9 cellular contexts compared by ENCODE assay signal in genomic region chr4:106315476-106315967, GRCh38. TPM values are rescaled to one million over a fixed set of nuclear protein-coding genes. Genes with fewer than 3 reads are reported as not detected.
DNase-seq lines count a peak whose midpoint lies in the region; ATAC-seq and TF ChIP-seq lines count a peak whose summit lies in the region.
"Had no signal": no experiment of that assay in that cellular context is flagged by ENCODE, and none has a peak within 500 bp of the region (broad histone marks: within the 10 kb centered on the region; RNA-seq: fewer than 3 reads in every experiment).

No MANE protein-coding gene starts in this region.

- H3K9me3 Mint-ChIP-seq in Caco-2 (ENCODE audit: unreplicated experiment), result no peaks in the 10 kb centered on the region
- H3K9me3 Mint-ChIP-seq in natural killer cell, result no peaks in the 10 kb centered on the region

- H3K36me3 ChIP-seq in Caco-2 (ENCODE audit: control insufficient read depth, insufficient read depth, low read length) (no peaks in the 10 kb centered on the region), endocrine pancreas (ENCODE audit: control insufficient read depth, insufficient read depth, low read length) (peaks cover under 1% of the 10 kb centered on the region), aorta (ENCODE audit: control insufficient read depth in 1 of 2, insufficient read depth in 2 of 2, low read length in 1 of 2) (no peaks in the 10 kb centered on the region)

- H3K27ac ChIP-seq in aorta (ENCODE audit: low read depth in 1 of 2, low read length in 2 of 2), result peak overlapping the region; percentile 70 to 98

- CTCF ChIA-PET in Caco-2 (lab: Charles Lee), result interaction anchor here (1.0 to 1.4 kb wide), 3 partner anchors 13 to 51 kb away, joined by 4 to 8 read pairs (median 4); no protein-coding TSS in a partner anchor

- intact Hi-C loops in Caco-2 (cut with micrococcal nuclease; ENCODE audit: unreplicated experiment), result loop anchor here (1.0 kb wide), 1 partner anchor 9 kb away; no protein-coding TSS in a partner anchor
- intact Hi-C loops in natural killer cell (cut with micrococcal nuclease), result loop anchor here (10.0 kb wide), 1 partner anchor 1171 kb away; the partner anchor contains the start of gene TET2
- intact Hi-C loops in aorta (cut with DNase I), result loop anchor here (5.0 kb wide), 1 partner anchor 52 kb away; the partner anchor contains the start of gene GIMD1 (in 2 of the 2)

- POLR2A ChIA-PET in Caco-2 (lab: Charles Lee), result interaction anchor here (1.0 to 1.7 kb wide), 6 partner anchors 9 to 57 kb away, joined by 3 to 15 read pairs (median 4); no protein-coding TSS in a partner anchor

- H3K4me1 ChIP-seq in Caco-2 (peaks cover 44% of the 10 kb centered on the region), endocrine pancreas (ENCODE audit: control insufficient read depth, insufficient read depth, low read length) (peaks cover 14% of the 10 kb centered on the region), aorta (ENCODE audit: control insufficient read depth in 1 of 2, insufficient read depth in 2 of 2, low read length in 2 of 2) (peaks cover 0 to 3% of the 10 kb centered on the region in 2 donors)

- in situ Hi-C loops in SK-MEL-5 (cut with HindIII; ENCODE audit: low pct_unique_long_range_greater_than_20kb, low sequenced_read_pairs), result no loop called here

- H3K27me3 ChIP-seq in Caco-2 (replicated peaks; ENCODE audit: control insufficient read depth, insufficient read depth, low read length) (no peaks in the 10 kb centered on the region), endocrine pancreas (ENCODE audit: control insufficient read depth, insufficient read depth, low read length) (no peaks in the 10 kb centered on the region), aorta (ENCODE audit: control insufficient read depth in 1 of 2, insufficient read depth in 2 of 2, low read length in 1 of 2) (no peaks in the 10 kb centered on the region)

- H3K4me1 Mint-ChIP-seq in Caco-2 (ENCODE audit: low read depth, unreplicated experiment) (peaks cover 15% of the 10 kb centered on the region), natural killer cell (peaks cover 5 to 30% of the 10 kb centered on the region in 2 donors)

- H3K4me3 Mint-ChIP-seq in Caco-2 (ENCODE audit: unreplicated experiment) (no peak overlapping the region), natural killer cell (no peak overlapping the region)
- H3K4me3 Mint-ChIP-seq: activated naive CD8-positive, alpha-beta T cell had no signal

- no peak overlapping the region for H3K27ac Mint-ChIP-seq in Caco-2 (ENCODE audit: unreplicated experiment)
- H3K27ac Mint-ChIP-seq in natural killer cell, result no peak overlapping the region
- H3K27ac Mint-ChIP-seq: activated naive CD8-positive, alpha-beta T cell had no signal

- H3K9ac ChIP-seq in endocrine pancreas (ENCODE audit: control insufficient read depth, insufficient read depth, low read length), result peak overlapping the region; percentile 98

- BruUV-seq in Caco-2 (replicated peaks; lab: Mats Ljungman, UMichigan), result TSS peak; percentile 64

- H3K36me3 Mint-ChIP-seq in Caco-2 (ENCODE audit: insufficient read depth, unreplicated experiment), result peaks cover 17% of the 10 kb centered on the region
- no peaks in the 10 kb centered on the region for H3K36me3 Mint-ChIP-seq in natural killer cell

- no peaks in the 10 kb centered on the region for H3K9me3 ChIP-seq in Caco-2
- H3K9me3 ChIP-seq in endocrine pancreas (ENCODE audit: control insufficient read depth, low read length), result no peaks in the 10 kb centered on the region
- H3K9me3 ChIP-seq in aorta (ENCODE audit: control insufficient read depth, low read length), result no peaks in the 10 kb centered on the region

- H3K4me3 ChIP-seq in Caco-2 (ENCODE audit: low read depth, low read length) (peak overlapping the region; percentile 75), endocrine pancreas (ENCODE audit: control insufficient read depth, insufficient read depth, low read length) (peak overlapping the region; percentile 100), aorta (ENCODE audit: low read length in 2 of 2) (peak overlapping the region; percentile 60 to 98)

- WGBS in aorta, 2 donors, result 0 to 1% methylated on average over 13 of the region's 13 CpGs

- TF ChIP-seq CTCF in Caco-2 (IDR thresholded peaks at IDR 0.05; ENCODE audit: insufficient read depth in 1 of 2, low read depth in 1 of 2, low read length in 1 of 2, severe bottlenecking in 1 of 2, unreplicated experiment in 1 of 2), result no peak
- no peak for TF ChIP-seq CTCF in natural killer cell (IDR thresholded peaks at IDR 0.05)

- ATAC-seq in GM19328 (IDR thresholded peaks at IDR 0.05; ENCODE audit: unreplicated experiment), result peak; percentile 26
- peak; percentile 24 for ATAC-seq in HG03378 (IDR thresholded peaks at IDR 0.05; ENCODE audit: unreplicated experiment)
- peak; percentile 5 to 31 (median 30) for ATAC-seq in natural killer cell
- ATAC-seq in aorta (ENCODE audit: low FRiP score), result peak; percentile 3

- H3K27me3 Mint-ChIP-seq in Caco-2 (ENCODE audit: insufficient read depth, unreplicated experiment), result no peaks in the 10 kb centered on the region
- H3K27me3 Mint-ChIP-seq in natural killer cell (ENCODE audit: low read depth in 2 of 2), result no peaks in the 10 kb centered on the region
- H3K27me3 Mint-ChIP-seq: activated naive CD8-positive, alpha-beta T cell had no signal

- DNase-seq in Caco-2 (peak; percentile 84 to 85), SK-MEL-5 (ENCODE audit: low read depth, low spot score) (peak; percentile 24), natural killer cell (no peak), aorta (peak in 1 of 2 donors; percentile 47), OCI-M2 (lab: John Stamatoyannopoulos, UW; ENCODE audit: unreplicated experiment) (no peak)

RNA-seq across cellular contexts. Expression of gene TBCK, which starts 0.5 kb away (rescaled TPM):
- total RNA-seq in Caco-2 (2022), result 51.1 and 58.7 TPM in 2 replicates
- total RNA-seq in SK-MEL-5 (2014; rRNA removed; shearing (Covaris generic)), result 20.1 and 22.1 TPM in 2 replicates
- 6.7 and 8.9 TPM in 2 replicates for polyA plus RNA-seq in SK-MEL-5 (2015; cell fraction: cytosol; rRNA removed)
- 55.7 and 60.2 TPM in 2 replicates for polyA plus RNA-seq in SK-MEL-5 (2015; cell fraction: nucleus; rRNA removed)
- total RNA-seq in natural killer cell, result 10 to 100 TPM; 49.5 to 78.5 (median 54.2) TPM
- 10 to 100 TPM; 46.8 to 64.1 TPM for total RNA-seq in aorta
- polyA plus RNA-seq in aorta, result 10 to 100 TPM in 1 of 2 donors, 1 to 10 TPM in 1; 8.3 to 15.4 TPM

RNA-seq across cellular contexts. Expression of gene AIMP1, which starts 0.8 kb away (rescaled TPM):
- total RNA-seq in Caco-2 (2022), result 130 and 143 TPM in 2 replicates
- total RNA-seq in SK-MEL-5 (2014; rRNA removed; shearing (Covaris generic)), result 35.5 and 39.9 TPM in 2 replicates
- 19.3 and 20.0 TPM in 2 replicates for polyA plus RNA-seq in SK-MEL-5 (2015; cell fraction: cytosol; rRNA removed)
- polyA plus RNA-seq in SK-MEL-5 (2015; cell fraction: nucleus; rRNA removed), result 24.0 and 30.0 TPM in 2 replicates
- 10 to 100 TPM; 37.7 to 46.8 (median 40.3) TPM for total RNA-seq in natural killer cell
- 10 to 100 TPM; 39.3 to 45.6 TPM for total RNA-seq in aorta
- polyA plus RNA-seq in aorta, result 10 to 100 TPM; 30.2 to 38.6 TPM

RNA-seq across cellular contexts. Expression of gene GIMD1, which starts 53.1 kb away (rescaled TPM):
- total RNA-seq in Caco-2 (2022) (0.35 TPM in 1 of 2 replicates, not detected in the other), natural killer cell (not detected), aorta (not detected)
- total RNA-seq in SK-MEL-5 (2014; rRNA removed; shearing (Covaris generic)), result not detected in 2 replicates
- polyA plus RNA-seq in SK-MEL-5 (2015; cell fraction: cytosol; rRNA removed), result not detected in 2 replicates
- not detected in 2 replicates for polyA plus RNA-seq in SK-MEL-5 (2015; cell fraction: nucleus; rRNA removed)
- 10 to 100 TPM in 1 of 2 donors, not detected in 1; 11.8 TPM for polyA plus RNA-seq in aorta

Comparison
In these comparisons a context has a peak if more than half of its experiments do, and no peak if none do; other contexts are left out.
1. DNase-seq: peak in Caco-2 (2 of 2) and SK-MEL-5 (single experiment); none in natural killer cell (single experiment) and OCI-M2 (single experiment).
2. Peak in every context shown above with its lines, with median percentiles within 50 percentile points of each other: H3K4me3 ChIP-seq and ATAC-seq.